ENCODE assay signal across 8 cellular contexts in the genomic region with DNA sequence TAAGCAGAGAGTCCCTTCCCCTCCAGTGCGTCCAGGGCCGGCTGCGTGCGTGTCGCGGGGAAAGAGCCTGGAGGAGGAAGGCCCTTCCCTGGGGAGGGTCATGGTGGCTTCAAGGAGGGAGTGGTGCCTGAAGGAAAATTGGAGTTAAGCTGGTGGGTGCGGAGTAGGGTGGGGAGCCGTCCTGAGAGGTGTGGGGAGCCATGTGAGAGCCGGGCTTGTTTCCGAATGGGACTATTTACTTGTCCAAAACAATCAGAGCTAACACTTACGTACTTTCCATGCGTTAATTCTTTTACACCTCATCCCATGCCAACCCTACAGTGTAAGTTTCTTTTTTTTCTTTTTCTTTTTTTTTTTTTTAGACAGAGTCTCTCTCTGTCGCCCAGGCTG. TPM values are rescaled to one million over a fixed set of nuclear protein-coding genes. Genes with fewer than 3 reads are reported as not detected.
DNase-seq lines count a peak whose midpoint lies in the region; ATAC-seq and TF ChIP-seq lines count a peak whose summit lies in the region.

No MANE protein-coding gene starts in this region.

- CTCF ChIA-PET in A673 (lab: Charles Lee) = no interaction called here

- peak; percentile 36 for DNase-seq in A673 (ENCODE audit: low spot score)
- DNase-seq in NB4 (ENCODE audit: low read depth) = peak; percentile 62
- DNase-seq in choroid plexus epithelial cell (ENCODE audit: low read depth) = no peak
- DNase-seq in NCI-H2227 treated with DMSO at 0.1 percent for 48 hours (lab: John Stamatoyannopoulos, UW) = no peak

- intact Hi-C loops in A673 (cut with micrococcal nuclease; ENCODE audit: unreplicated experiment) = no loop called here

- H3K9me3 ChIP-seq in A673 (ENCODE audit: low read depth, low read length, poor library complexity, severe bottlenecking) = no peaks in the 10 kb centered on the region
- H3K9me3 ChIP-seq in muscle layer of duodenum (ENCODE audit: control insufficient read depth in 1 of 2, low read length in 2 of 2) = no peaks in the 10 kb centered on the region

- TF ChIP-seq CTCF in A673 (conservative IDR thresholded peaks at IDR 0.05; ENCODE audit: low read depth, low read length) (no peak), NB4 (IDR thresholded peaks at IDR 0.05; ENCODE audit: low read depth, low read length) (no peak), choroid plexus epithelial cell (conservative IDR thresholded peaks at IDR 0.05; ENCODE audit: low read depth, low read length) (no peak)

- POLR2A ChIA-PET in A673 (lab: Charles Lee; ENCODE audit: low non-redundant PET) = no interaction called here

- H3K36me3 ChIP-seq in A673 (ENCODE audit: insufficient read depth, low read length, poor library complexity, severe bottlenecking) (peaks cover 39% of the 10 kb centered on the region), muscle layer of duodenum (ENCODE audit: control insufficient read depth in 1 of 2, insufficient read depth in 2 of 2, low read length in 2 of 2) (peaks cover 26 to 31% of the 10 kb centered on the region in 2 donors)

- TF ChIP-seq POLR2A in NB4 (IDR thresholded peaks at IDR 0.05; ENCODE audit: extremely low read depth, insufficient read length) = no peak

- no TSS peak for BruUV-seq in A673 (replicated peaks; lab: Mats Ljungman, UMichigan)

- H3K4me3 ChIP-seq in A673 (ENCODE audit: low read depth, low read length, poor library complexity, severe bottlenecking) (peak overlapping the region; percentile 93), NB4 (ENCODE audit: low read depth, low read length) (peak overlapping the region; percentile 98), choroid plexus epithelial cell (ENCODE audit: low read depth, low read length) (peak overlapping the region; percentile 100), muscle layer of duodenum (ENCODE audit: low read depth in 1 of 2, low read length in 2 of 2) (peak overlapping the region; percentile 99 to 100)

- H3K27me3 ChIP-seq in A673 (replicated peaks; ENCODE audit: insufficient read depth, low read depth, low read length, poor library complexity) (no peaks in the 10 kb centered on the region), muscle layer of duodenum (ENCODE audit: low read depth, low read length) (no peaks in the 10 kb centered on the region)

- ATAC-seq in GM18907 (IDR thresholded peaks at IDR 0.05; ENCODE audit: unreplicated experiment) (peak; percentile 14), HG03025 (IDR thresholded peaks at IDR 0.05; ENCODE audit: low FRiP score, unreplicated experiment) (no peak), HG03520 (IDR thresholded peaks at IDR 0.05; ENCODE audit: unreplicated experiment) (no peak)

- H3K4me1 ChIP-seq in A673 (ENCODE audit: insufficient read depth, low read length, poor library complexity, severe bottlenecking) (peaks cover 22% of the 10 kb centered on the region), muscle layer of duodenum (ENCODE audit: control insufficient read depth in 1 of 2, insufficient read depth in 2 of 2, low read length in 2 of 2) (peaks cover 6 to 39% of the 10 kb centered on the region in 2 donors)

- H3K27ac ChIP-seq in A673 (ENCODE audit: low read depth, low read length, poor library complexity, severe bottlenecking) = peak overlapping the region; percentile 92
- peak overlapping the region; percentile 67 for H3K27ac ChIP-seq in muscle layer of duodenum (ENCODE audit: low read length)

RNA-seq across cellular contexts. Expression of gene IGHMBP2, which starts 0.8 kb away (rescaled TPM):
- 48.7 and 49.9 TPM in 2 replicates for total RNA-seq in A673 (2021)

RNA-seq across cellular contexts. Expression of gene MRPL21, which starts 0.8 kb away (rescaled TPM):
- total RNA-seq in A673 (2021) = 126 and 138 TPM in 2 replicates

Comparison
In these comparisons a context has a peak if more than half of its experiments do, and no peak if none do; other contexts are left out.
1. DNase-seq: peak in A673 (single experiment) and NB4 (single experiment); none in choroid plexus epithelial cell (single experiment) and NCI-H2227 treated with DMSO at 0.1 percent for 48 hours (single experiment).
2. Peak in every context shown above with its lines, with median percentiles within 50 percentile points of each other: H3K4me3 ChIP-seq.